In genomic region chr12:11779286-11779685, GRCh38 we compare ENCODE assay signal across 10 cellular contexts.
DNase-seq lines count a peak whose midpoint lies in the region; ATAC-seq and TF ChIP-seq lines count a peak whose summit lies in the region.
"Had no signal": no experiment of that assay in that cellular context is flagged by ENCODE, and none has a peak within 500 bp of the region (broad histone marks: within the 10 kb centered on the region; RNA-seq: fewer than 3 reads in every experiment).

No MANE protein-coding gene starts in this region.

- H3K4me3 Mint-ChIP-seq in stimulated activated naive CD8-positive, alpha-beta T cell treated with anti-CD3 and anti-CD28 coated beads, Interleukin-15, Interleukin-2, amounts not matched to agents 100 ng/mL and 50 ng/mL, for 24 hours, result no peak overlapping the region

- no peaks in the 10 kb centered on the region for H3K36me3 ChIP-seq in body of pancreas (replicated peaks in 1 of 2; ENCODE audit: insufficient read depth in 1 of 2, low read depth in 2 of 2)
- peaks cover 0 to 2% of the 10 kb centered on the region in 2 donors for H3K36me3 ChIP-seq in aorta (ENCODE audit: control insufficient read depth in 1 of 2, insufficient read depth in 2 of 2, low read length in 1 of 2)
- H3K36me3 ChIP-seq: thyroid gland had no signal

- H3K27me3 Mint-ChIP-seq in stimulated activated naive CD8-positive, alpha-beta T cell treated with anti-CD3 and anti-CD28 coated beads, Interleukin-15, Interleukin-2, amounts not matched to agents 100 ng/mL and 50 ng/mL, for 24 hours, result no peaks in the 10 kb centered on the region

- TF ChIP-seq POLR2A in body of pancreas (IDR thresholded peaks at IDR 0.05), result no peak

- peak overlapping the region; percentile 43 for H3K27ac Mint-ChIP-seq in stimulated activated naive CD8-positive, alpha-beta T cell treated with anti-CD3 and anti-CD28 coated beads, Interleukin-15, Interleukin-2, amounts not matched to agents 100 ng/mL and 50 ng/mL, for 24 hours

- 35 to 44% methylated on average over 3 of the region's 3 CpGs for WGBS in body of pancreas, 2 donors
- 2 to 4% methylated on average over 3 of the region's 3 CpGs for whole genome bisulfite sequencing in aorta, 2 donors

- peaks cover 62% of the 10 kb centered on the region for H3K4me1 Mint-ChIP-seq in stimulated activated naive CD8-positive, alpha-beta T cell treated with anti-CD3 and anti-CD28 coated beads, Interleukin-15, Interleukin-2, amounts not matched to agents 100 ng/mL and 50 ng/mL, for 24 hours (ENCODE audit: low read depth)

- H3K9me3 ChIP-seq in body of pancreas (no peaks in the 10 kb centered on the region), aorta (ENCODE audit: control insufficient read depth, low read length) (no peaks in the 10 kb centered on the region)
- H3K9me3 ChIP-seq: thyroid gland had no signal

- H3K9me3 Mint-ChIP-seq in stimulated activated naive CD8-positive, alpha-beta T cell treated with anti-CD3 and anti-CD28 coated beads, Interleukin-15, Interleukin-2, amounts not matched to agents 100 ng/mL and 50 ng/mL, for 24 hours, result no peaks in the 10 kb centered on the region

- intact Hi-C loops in body of pancreas (cut with DNase I) (no loop called here), aorta (cut with DNase I) (no loop called here)

- no peak for TF ChIP-seq CTCF in body of pancreas (IDR thresholded peaks at IDR 0.05)

- no peak overlapping the region for H3K27ac ChIP-seq in body of pancreas
- peak overlapping the region; percentile 55 for H3K27ac ChIP-seq in layer of hippocampus (ENCODE audit: low read depth, low read length)
- peak overlapping the region; percentile 92 to 98 for H3K27ac ChIP-seq in aorta (ENCODE audit: low read depth in 1 of 2, low read length in 2 of 2)

- H3K27me3 ChIP-seq in body of pancreas (no peaks in the 10 kb centered on the region), layer of hippocampus (ENCODE audit: control insufficient read depth, insufficient read depth, low read length) (no peaks in the 10 kb centered on the region), aorta (ENCODE audit: control insufficient read depth in 1 of 2, insufficient read depth in 2 of 2, low read length in 1 of 2) (no peaks in the 10 kb centered on the region)
- H3K27me3 ChIP-seq: thyroid gland had no signal

- peaks cover 15% of the 10 kb centered on the region for H3K4me1 ChIP-seq in body of pancreas
- peaks cover 6 to 13% of the 10 kb centered on the region in 2 donors for H3K4me1 ChIP-seq in aorta (ENCODE audit: control insufficient read depth in 1 of 2, insufficient read depth in 2 of 2, low read length in 2 of 2)

- H3K36me3 Mint-ChIP-seq in stimulated activated naive CD8-positive, alpha-beta T cell treated with anti-CD3 and anti-CD28 coated beads, Interleukin-15, Interleukin-2, amounts not matched to agents 100 ng/mL and 50 ng/mL, for 24 hours (ENCODE audit: low read depth), result peaks cover 17% of the 10 kb centered on the region

- H3K4me3 ChIP-seq in body of pancreas, result no peak overlapping the region
- H3K4me3 ChIP-seq in aorta (ENCODE audit: low read length in 2 of 2), result no peak overlapping the region
- H3K4me3 ChIP-seq: thyroid gland had no signal

- no peak for DNase-seq in stimulated activated naive CD8-positive, alpha-beta T cell treated with anti-CD3 and anti-CD28 coated beads, Interleukin-15, Interleukin-2, amounts not matched to agents 100 U/mL and 50 U/mL, for 24 hours
- no peak for DNase-seq in body of pancreas
- no peak for DNase-seq in aorta
- no peak for DNase-seq in activated CD4-positive, alpha-beta T cell treated with anti-CD3 and anti-CD28 coated beads for 48 hours
- DNase-seq: SW 1271, thyroid gland had no signal

- ATAC-seq in stimulated activated naive CD8-positive, alpha-beta T cell treated with anti-CD3 and anti-CD28 coated beads, Interleukin-15, Interleukin-2, amounts not matched to agents 100 U/mL and 50 U/mL, for 24 hours, result no peak
- ATAC-seq in body of pancreas, result peak; percentile 38
- ATAC-seq in aorta (ENCODE audit: low FRiP score), result peak; percentile 69
- ATAC-seq in GM18907 (IDR thresholded peaks at IDR 0.05; ENCODE audit: unreplicated experiment), result no peak
- no peak for ATAC-seq in GM21367 (IDR thresholded peaks at IDR 0.05; ENCODE audit: unreplicated experiment)

Comparison
In these comparisons a context has a peak if more than half of its experiments do, and no peak if none do; other contexts are left out.
1. ATAC-seq: peak in body of pancreas (single experiment) and aorta (single experiment); none in stimulated activated naive CD8-positive, alpha-beta T cell treated with anti-CD3 and anti-CD28 coated beads, Interleukin-15, Interleukin-2, amounts not matched to agents 100 U/mL and 50 U/mL, for 24 hours (single experiment), GM18907 (single experiment) and GM21367 (single experiment).
2. H3K27ac ChIP-seq: peak in layer of hippocampus (single experiment) and aorta (2 of 2); none in body of pancreas (0 of 4).